31 cellular contexts compared by ENCODE assay signal in genomic region chr7:157077021-157077420, GRCh38.
"Had no signal": no experiment of that assay in that cellular context is flagged by ENCODE, and none has a peak within 500 bp of the region (broad histone marks: within the 10 kb centered on the region; RNA-seq: fewer than 3 reads in every experiment).

No MANE protein-coding gene starts in this region.

- H3K27ac Mint-ChIP-seq: activated CD8-positive, alpha-beta T cell treated with anti-CD3 and anti-CD28 coated beads for 36 hours; activated naive CD4-positive, alpha-beta T cell treated with anti-CD3 and anti-CD28 coated beads, Interleukin-2, amount 50 U/mL, for 24 hours; activated T-cell treated with anti-CD3 and anti-CD28 coated beads, Interleukin-2, amount 50 U/mL, for 24 hours; activated T-helper 1 cell treated with anti-CD3 and anti-CD28 coated beads, Interleukin-12 subunit alpha, Interleukin-12 subunit beta, Interleukin-2, Interleukin-4 antibody, amounts not matched to agents 30 ng/mL and 10 ng/mL and 1 ng/mL, durations not matched to agents 14 hours and 24 hours and 36 hours had no signal

- H3K4me2 ChIP-seq: KMS-11, SK-N-SH had no signal

- H3K4me1 ChIP-seq: ascending aorta, body of pancreas, Peyer's patch, SJCRH30 had no signal

- H3K27ac ChIP-seq: ascending aorta, body of pancreas, KMS-11, Peyer's patch, RWPE1, SJCRH30 had no signal

- ATAC-seq: activated CD4-positive, CD25-positive, alpha-beta regulatory T cell treated with anti-CD3 and anti-CD28 coated beads, Interleukin-2, amount 50 U/mL, for 24 hours; activated CD8-positive, alpha-beta T cell treated with anti-CD3 and anti-CD28 coated beads for 36 hours; body of pancreas had no signal

- DNase-seq: activated CD4-positive, alpha-beta T cell treated with anti-CD3 and anti-CD28 coated beads for 4 hours; activated CD8-positive, alpha-beta T cell treated with anti-CD3 and anti-CD28 coated beads for 36 hours; activated effector memory CD4-positive, alpha-beta T cell treated with Interleukin-2 at 50 U/mL for 16 hours; activated naive CD4-positive, alpha-beta T cell; activated T-cell treated with anti-CD3 and anti-CD28 coated beads, Interleukin-2, amount 50 U/mL, for 24 hours; body of pancreas; IMR-90; MG63; MV-4-11; NCI-H1092 treated with DMSO at 0.1 percent for 48 hours; NCI-H1417 treated with DMSO at 0.1 percent for 48 hours; NCI-H1694; NCI-H2029; NCI-H2107; NCI-H2171 treated with DMSO at 0.1 percent for 48 hours; NCI-H226; NCI-H510A; NCI-H526 treated with DMSO at 0.1 percent for 48 hours; NCI-H82; OCI-M1; Right ventricle myocardium superior; SJCRH30; SK-N-SH; SW 1271 had no signal

- H3K36me3 ChIP-seq: ascending aorta, MG63, Peyer's patch, SJCRH30 had no signal

- H3K4me1 Mint-ChIP-seq: activated naive CD4-positive, alpha-beta T cell treated with anti-CD3 and anti-CD28 coated beads, Interleukin-2, amount 50 U/mL, for 24 hours had no signal

- H3K4me3 ChIP-seq: ascending aorta, body of pancreas, MG63, Peyer's patch, SJCRH30 had no signal

- H3K36me3 Mint-ChIP-seq: activated naive CD4-positive, alpha-beta T cell treated with anti-CD3 and anti-CD28 coated beads, Interleukin-2, amount 50 U/mL, for 24 hours had no signal

- H3K27me3 ChIP-seq: ascending aorta, body of pancreas, MG63, Peyer's patch had no signal

- H3K9me3 ChIP-seq: ascending aorta, body of pancreas, MG63, Peyer's patch, SJCRH30, SK-N-SH had no signal

- H3K4me3 Mint-ChIP-seq: activated CD8-positive, alpha-beta T cell treated with anti-CD3 and anti-CD28 coated beads for 36 hours; activated naive CD4-positive, alpha-beta T cell treated with anti-CD3 and anti-CD28 coated beads, Interleukin-2, amount 50 U/mL, for 24 hours; activated T-cell treated with anti-CD3 and anti-CD28 coated beads, Interleukin-2, amount 50 U/mL, for 24 hours; activated T-helper 1 cell treated with anti-CD3 and anti-CD28 coated beads, Interleukin-12 subunit alpha, Interleukin-12 subunit beta, Interleukin-2, Interleukin-4 antibody, amounts not matched to agents 30 ng/mL and 10 ng/mL and 1 ng/mL, durations not matched to agents 14 hours and 24 hours and 36 hours had no signal

- H3K9ac ChIP-seq: KMS-11, SK-N-SH had no signal
